Comparison of ENCODE assay signal across 12 cellular contexts in the genomic region with DNA sequence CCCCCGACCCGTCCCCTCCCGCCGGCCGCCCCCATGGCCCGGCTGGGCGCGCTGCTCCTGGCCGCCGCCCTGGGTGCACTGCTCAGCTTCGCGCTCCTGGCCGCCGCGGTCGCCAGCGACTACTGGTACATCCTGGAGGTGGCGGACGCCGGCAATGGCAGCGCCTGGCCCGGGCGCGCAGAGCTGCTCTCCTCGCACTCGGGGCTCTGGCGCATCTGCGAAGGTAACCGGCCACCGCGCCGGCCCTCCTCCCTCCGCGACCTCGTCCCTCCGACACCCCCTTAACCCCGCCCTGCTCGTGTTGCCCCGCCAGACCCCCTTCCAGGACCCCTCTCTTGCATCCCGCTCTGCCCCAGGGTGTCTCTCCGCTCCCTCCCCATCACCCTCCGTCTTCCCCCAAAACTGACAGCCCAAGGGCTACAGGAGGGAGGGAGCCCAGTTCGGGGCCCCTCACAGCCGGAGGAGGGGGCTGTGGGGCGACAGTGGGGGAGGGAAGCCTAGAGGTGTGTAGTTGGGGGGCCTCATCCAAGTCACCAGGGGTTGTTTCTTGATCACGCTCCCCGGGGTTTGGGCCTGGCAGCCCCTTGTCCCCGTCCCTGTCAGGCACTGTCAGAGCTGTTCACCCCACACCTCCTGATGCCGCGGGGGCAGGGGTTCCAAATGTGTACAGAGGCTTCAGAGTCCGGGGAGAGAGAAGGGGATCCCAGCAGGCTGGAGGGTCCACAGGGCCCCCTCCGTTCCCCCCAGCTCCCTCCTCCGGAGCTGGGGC. TPM values are rescaled to one million over a fixed set of nuclear protein-coding genes. Genes with fewer than 3 reads are reported as not detected.
DNase-seq lines count a peak whose midpoint lies in the region; ATAC-seq and TF ChIP-seq lines count a peak whose summit lies in the region.
"Had no signal": no experiment of that assay in that cellular context is flagged by ENCODE, and none has a peak within 500 bp of the region (broad histone marks: within the 10 kb centered on the region; RNA-seq: fewer than 3 reads in every experiment).

No MANE protein-coding gene starts in this region.

- no peaks in the 10 kb centered on the region for H3K36me3 ChIP-seq in DOHH2 (ENCODE audit: control insufficient read depth, low read length)
- H3K36me3 ChIP-seq: right lobe of liver, SJSA1 had no signal

- H3K9me2 ChIP-seq in DOHH2 (replicated peaks; ENCODE audit: control insufficient read depth, low read length), result no peaks in the 10 kb centered on the region

- H4K20me1 ChIP-seq in DOHH2 (ENCODE audit: control insufficient read depth, insufficient read depth, low read depth, low read length), result no peaks in the 10 kb centered on the region

- H3K27me3 Mint-ChIP-seq in natural killer cell treated with Interleukin-12 subunit alpha and Interleukin-12 subunit beta and Interleukin-15 and Interleukin-18, amount 100 ng/mL, for 72 hours, result peaks cover 0 to 19% of the 10 kb centered on the region in 2 donors

- no peaks in the 10 kb centered on the region for H3K79me2 ChIP-seq in DOHH2 (ENCODE audit: control insufficient read depth, low read length)

- intact Hi-C loops in left ventricle myocardium superior (cut with micrococcal nuclease), result no loop called here

- peaks cover 8% of the 10 kb centered on the region for H3F3A ChIP-seq in DOHH2 (ENCODE audit: control insufficient read depth, insufficient read depth)

- TF ChIP-seq CTCF in DOHH2 (IDR thresholded peaks at IDR 0.05; ENCODE audit: low read depth, low read length, poor library complexity, severe bottlenecking), result no peak

- H3K9me3 ChIP-seq in DOHH2 (ENCODE audit: control insufficient read depth, insufficient read depth, low read length), result no peaks in the 10 kb centered on the region
- H3K9me3 ChIP-seq: right lobe of liver, SJSA1 had no signal

- peaks cover 0 to 6% of the 10 kb centered on the region in 2 donors for H3K4me1 Mint-ChIP-seq in natural killer cell treated with Interleukin-12 subunit alpha and Interleukin-12 subunit beta and Interleukin-15 and Interleukin-18, amount 100 ng/mL, for 72 hours (ENCODE audit: low read depth in 2 of 2)

- H3K27ac ChIP-seq in DOHH2 (ENCODE audit: low read depth, low read length), result no peak overlapping the region
- H3K27ac ChIP-seq in cingulate gyrus (ENCODE audit: low read depth, low read length), result peak overlapping the region; percentile 97
- H3K27ac ChIP-seq: right lobe of liver, SJSA1 had no signal

- 0 out of 2 replicates have a peak overlapping the region, but pooled peaks have one; percentile 15 for H3K4me3 ChIP-seq in DOHH2 (ENCODE audit: low read length)
- H3K4me3 ChIP-seq: right lobe of liver, SJSA1 had no signal

- no peak overlapping the region for H3K4me3 Mint-ChIP-seq in natural killer cell treated with Interleukin-12 subunit alpha and Interleukin-12 subunit beta and Interleukin-15 and Interleukin-18, amount 100 ng/mL, for 72 hours

- H3K27ac Mint-ChIP-seq in natural killer cell treated with Interleukin-12 subunit alpha and Interleukin-12 subunit beta and Interleukin-15 and Interleukin-18, amount 100 ng/mL, for 72 hours, result no peak overlapping the region

- peaks cover 32% of the 10 kb centered on the region for H3K27me3 ChIP-seq in DOHH2 (ENCODE audit: control insufficient read depth, low read length)

- H3K9me3 Mint-ChIP-seq in natural killer cell treated with Interleukin-12 subunit alpha and Interleukin-12 subunit beta and Interleukin-15 and Interleukin-18, amount 100 ng/mL, for 72 hours, result no peaks in the 10 kb centered on the region

- no peaks in the 10 kb centered on the region for H3K36me3 Mint-ChIP-seq in natural killer cell treated with Interleukin-12 subunit alpha and Interleukin-12 subunit beta and Interleukin-15 and Interleukin-18, amount 100 ng/mL, for 72 hours

- H3K4me1 ChIP-seq in DOHH2 (ENCODE audit: control insufficient read depth, low read length), result peaks cover 36% of the 10 kb centered on the region
- H3K4me1 ChIP-seq: right lobe of liver, SJSA1 had no signal

- DNase-seq in NCI-H1930 (lab: John Stamatoyannopoulos, UW), result peak; percentile 29 to 44
- DNase-seq in natural killer cell treated with Interleukin-12 subunit alpha and Interleukin-12 subunit beta and Interleukin-15 and Interleukin-18, amount 100 ng/mL, for 72 hours (ENCODE audit: low spot score), result no peak
- DNase-seq in NCI-H1694 treated with DMSO at 0.1 percent for 48 hours (lab: John Stamatoyannopoulos, UW), result no peak
- DNase-seq in NCI-H1105 treated with DMSO at 0.1 percent for 48 hours (lab: John Stamatoyannopoulos, UW), result no peak
- DNase-seq in SW480 (ENCODE audit: low spot score), result no peak
- DNase-seq in left ventricle myocardium superior, result no peak
- DNase-seq: GF-D8, NCI-H2029 treated with DMSO at 0.1 percent for 48 hours, right lobe of liver had no signal

- ATAC-seq in natural killer cell treated with Interleukin-12 subunit alpha and Interleukin-12 subunit beta and Interleukin-15 and Interleukin-18, amount 100 ng/mL, for 72 hours, result peak; percentile 56 to 69
- ATAC-seq in left ventricle myocardium superior, result no peak

- peak overlapping the region; percentile 48 for H3K4me2 ChIP-seq in DOHH2 (ENCODE audit: low read length)

RNA-seq across cellular contexts. Expression of gene TMEM235, which starts 0.7 kb away (rescaled TPM):
- not detected for total RNA-seq in natural killer cell treated with Interleukin-12 subunit alpha and Interleukin-12 subunit beta and Interleukin-15 and Interleukin-18, amount 100 ng/mL, for 72 hours
- total RNA-seq in left ventricle myocardium superior, result not detected
- total RNA-seq: right lobe of liver, SJSA1 had no signal

RNA-seq across cellular contexts. Expression of gene BIRC5, which starts 18.1 kb away (rescaled TPM):
- 100 to 1,000 TPM in 1 of 2 donors, 10 to 100 TPM in 1; 42.4 to 100 TPM for total RNA-seq in natural killer cell treated with Interleukin-12 subunit alpha and Interleukin-12 subunit beta and Interleukin-15 and Interleukin-18, amount 100 ng/mL, for 72 hours
- 0.69 TPM for total RNA-seq in left ventricle myocardium superior

RNA-seq across cellular contexts. Expression of gene AFMID, which starts 45.0 kb away (rescaled TPM):
- 10 to 100 TPM; 17.0 to 49.7 TPM for total RNA-seq in natural killer cell treated with Interleukin-12 subunit alpha and Interleukin-12 subunit beta and Interleukin-15 and Interleukin-18, amount 100 ng/mL, for 72 hours
- 45.0 TPM for total RNA-seq in left ventricle myocardium superior

RNA-seq across cellular contexts. Expression of gene TK1, which starts 45.3 kb away (rescaled TPM):
- total RNA-seq in natural killer cell treated with Interleukin-12 subunit alpha and Interleukin-12 subunit beta and Interleukin-15 and Interleukin-18, amount 100 ng/mL, for 72 hours, result 100 to 1,000 TPM in 1 of 2 donors, 10 to 100 TPM in 1; 66.8 to 138 TPM
- total RNA-seq in left ventricle myocardium superior, result 2.1 TPM

Comparison
In these comparisons a context has a peak if more than half of its experiments do, and no peak if none do; other contexts are left out.
1. DNase-seq: peak in NCI-H1930 (2 of 2); none in natural killer cell treated with Interleukin-12 subunit alpha and Interleukin-12 subunit beta and Interleukin-15 and Interleukin-18, amount 100 ng/mL, for 72 hours (single experiment), NCI-H1694 treated with DMSO at 0.1 percent for 48 hours (single experiment), NCI-H1105 treated with DMSO at 0.1 percent for 48 hours (single experiment), SW480 (single experiment) and left ventricle myocardium superior (single experiment).
2. RNA of gene BIRC5, which starts 18.1 kb away (total RNA-seq): 42.4 to 100 TPM in natural killer cell treated with Interleukin-12 subunit alpha and Interleukin-12 subunit beta and Interleukin-15 and Interleukin-18, amount 100 ng/mL, for 72 hours; 0.69 TPM in left ventricle myocardium superior (single experiment); every median in the first group is over 10 times any median in the second.